Comparison of ENCODE assay signal across 1 cellular context in genomic region chr17:19243838-19244237, GRCh38.
TF ChIP-seq lines count a peak whose summit lies in the region.

No MANE protein-coding gene starts in this region.

TF ChIP-seq in K562, 482 proteins besides CTCF, POLR2A, EP300 and RAD21 (continued from another document):
- TF ChIP-seq PBX2 (CRISPR knock-in tag; IDR thresholded peaks at IDR 0.05; ENCODE audit: low read depth) (no peak), PBX2 (tag; conservative IDR thresholded peaks at IDR 0.05; ENCODE audit: low read depth) (peak; percentile 62)
TF ChIP-seq in K562: peak in this region for 2.
